In the genomic region with DNA sequence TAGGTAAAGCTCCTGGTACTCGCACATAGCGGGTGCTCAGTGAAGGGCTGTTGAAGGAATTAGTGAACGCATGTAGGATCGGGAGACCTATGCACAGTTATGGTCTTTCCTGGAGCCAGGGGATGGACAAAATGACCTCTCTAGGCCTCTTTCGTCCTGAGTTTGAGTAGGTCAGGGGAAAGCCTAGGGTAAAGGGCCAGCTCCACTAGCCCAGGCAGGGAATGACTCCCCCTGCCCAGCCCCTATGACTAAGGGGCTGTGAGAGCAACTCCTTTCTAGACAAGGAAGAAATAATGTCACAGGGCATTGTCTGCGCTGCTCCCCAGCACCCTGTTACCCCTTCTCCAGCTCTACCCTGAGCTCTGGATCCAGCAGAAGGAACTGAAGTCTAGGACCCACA, we compare ENCODE assay signal across 1 cellular context.
TF ChIP-seq lines count a peak whose summit lies in the region.

No MANE protein-coding gene starts in this region.

TF ChIP-seq in SK-N-SH, 30 proteins besides CTCF, POLR2A, EP300 and RAD21 (continued from another document):
- TF ChIP-seq, protein P1, sequence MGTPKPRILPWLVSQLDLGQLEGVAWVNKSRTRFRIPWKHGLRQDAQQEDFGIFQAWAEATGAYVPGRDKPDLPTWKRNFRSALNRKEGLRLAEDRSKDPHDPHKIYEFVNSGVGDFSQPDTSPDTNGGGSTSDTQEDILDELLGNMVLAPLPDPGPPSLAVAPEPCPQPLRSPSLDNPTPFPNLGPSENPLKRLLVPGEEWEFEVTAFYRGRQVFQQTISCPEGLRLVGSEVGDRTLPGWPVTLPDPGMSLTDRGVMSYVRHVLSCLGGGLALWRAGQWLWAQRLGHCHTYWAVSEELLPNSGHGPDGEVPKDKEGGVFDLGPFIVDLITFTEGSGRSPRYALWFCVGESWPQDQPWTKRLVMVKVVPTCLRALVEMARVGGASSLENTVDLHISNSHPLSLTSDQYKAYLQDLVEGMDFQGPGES (IDR thresholded peaks at IDR 0.05; ENCODE audit: low read depth, low read length) = no peak
- no peak for TF ChIP-seq EZH2phosphoT487 (IDR thresholded peaks at IDR 0.05; ENCODE audit: borderline replicate concordance, low read depth)
- TF ChIP-seq FOXM1 (IDR thresholded peaks at IDR 0.05; ENCODE audit: low read depth) = no peak
- TF ChIP-seq TCF12 (IDR thresholded peaks at IDR 0.05) = no peak
- TF ChIP-seq RXRA (IDR thresholded peaks at IDR 0.05; ENCODE audit: borderline replicate concordance, low read depth) = no peak
- no peak for TF ChIP-seq NFIC (IDR thresholded peaks at IDR 0.05; ENCODE audit: borderline replicate concordance)
